In the genomic region with DNA sequence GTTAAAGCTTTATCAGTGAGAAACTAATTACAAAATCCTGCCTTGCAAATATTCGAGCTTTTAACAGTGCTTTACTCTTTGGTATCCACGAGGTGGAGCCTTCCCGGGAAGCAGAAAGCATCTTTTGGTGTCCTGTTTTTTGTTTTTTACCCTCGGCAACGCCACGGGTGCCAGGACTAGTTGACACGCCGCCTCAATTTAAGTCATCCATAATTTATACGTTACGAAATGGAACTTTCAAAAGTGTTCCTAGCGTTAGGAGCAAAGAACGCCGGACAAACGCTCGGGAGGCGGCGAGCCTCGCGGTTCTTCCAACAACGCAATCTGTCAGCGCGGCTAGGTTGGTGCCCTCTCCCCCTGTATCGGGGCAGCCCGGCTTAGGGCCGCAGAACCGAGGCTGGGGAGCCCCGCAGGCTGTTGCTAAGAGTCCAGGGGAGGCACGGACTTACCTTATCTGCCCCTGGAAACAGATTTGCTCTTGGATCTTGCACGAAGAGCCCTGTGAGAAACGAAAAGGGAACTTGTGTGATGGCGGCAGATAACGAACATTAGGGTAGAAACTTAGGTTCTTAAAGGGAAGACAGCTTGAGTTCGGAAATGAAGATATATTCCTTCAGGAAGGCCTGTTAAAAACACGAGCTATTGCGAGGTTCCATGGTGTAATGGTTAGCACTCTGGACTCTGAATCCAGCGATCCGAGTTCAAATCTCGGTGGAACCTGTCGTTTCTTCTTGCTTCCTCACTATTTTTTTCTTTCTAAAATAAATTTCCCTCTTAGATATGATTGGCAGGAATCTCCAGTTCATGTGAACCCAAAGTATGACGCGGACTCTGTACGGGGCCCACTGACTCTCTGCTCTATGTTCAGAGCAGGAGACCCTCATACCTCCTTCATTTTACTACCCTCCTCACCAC, we compare ENCODE assay signal across 1 cellular context.
TF ChIP-seq lines count a peak whose summit lies in the region.

No MANE protein-coding gene starts in this region.

TF ChIP-seq in HepG2, 621 proteins besides CTCF, POLR2A, EP300 and RAD21 (continued from another document and continues in another):
- TF ChIP-seq, protein P1, sequence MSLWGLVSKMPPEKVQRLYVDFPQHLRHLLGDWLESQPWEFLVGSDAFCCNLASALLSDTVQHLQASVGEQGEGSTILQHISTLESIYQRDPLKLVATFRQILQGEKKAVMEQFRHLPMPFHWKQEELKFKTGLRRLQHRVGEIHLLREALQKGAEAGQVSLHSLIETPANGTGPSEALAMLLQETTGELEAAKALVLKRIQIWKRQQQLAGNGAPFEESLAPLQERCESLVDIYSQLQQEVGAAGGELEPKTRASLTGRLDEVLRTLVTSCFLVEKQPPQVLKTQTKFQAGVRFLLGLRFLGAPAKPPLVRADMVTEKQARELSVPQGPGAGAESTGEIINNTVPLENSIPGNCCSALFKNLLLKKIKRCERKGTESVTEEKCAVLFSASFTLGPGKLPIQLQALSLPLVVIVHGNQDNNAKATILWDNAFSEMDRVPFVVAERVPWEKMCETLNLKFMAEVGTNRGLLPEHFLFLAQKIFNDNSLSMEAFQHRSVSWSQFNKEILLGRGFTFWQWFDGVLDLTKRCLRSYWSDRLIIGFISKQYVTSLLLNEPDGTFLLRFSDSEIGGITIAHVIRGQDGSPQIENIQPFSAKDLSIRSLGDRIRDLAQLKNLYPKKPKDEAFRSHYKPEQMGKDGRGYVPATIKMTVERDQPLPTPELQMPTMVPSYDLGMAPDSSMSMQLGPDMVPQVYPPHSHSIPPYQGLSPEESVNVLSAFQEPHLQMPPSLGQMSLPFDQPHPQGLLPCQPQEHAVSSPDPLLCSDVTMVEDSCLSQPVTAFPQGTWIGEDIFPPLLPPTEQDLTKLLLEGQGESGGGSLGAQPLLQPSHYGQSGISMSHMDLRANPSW (CRISPR knock-in tag; IDR thresholded peaks at IDR 0.05; ENCODE audit: borderline replicate concordance) = peak; percentile 49; the same call in 1 of the 2 replicates
- TF ChIP-seq ZNF430 (CRISPR knock-in tag; IDR thresholded peaks at IDR 0.05) = peak; percentile 76; the same call in 1 of the 2 replicates
- TF ChIP-seq, protein P2, sequence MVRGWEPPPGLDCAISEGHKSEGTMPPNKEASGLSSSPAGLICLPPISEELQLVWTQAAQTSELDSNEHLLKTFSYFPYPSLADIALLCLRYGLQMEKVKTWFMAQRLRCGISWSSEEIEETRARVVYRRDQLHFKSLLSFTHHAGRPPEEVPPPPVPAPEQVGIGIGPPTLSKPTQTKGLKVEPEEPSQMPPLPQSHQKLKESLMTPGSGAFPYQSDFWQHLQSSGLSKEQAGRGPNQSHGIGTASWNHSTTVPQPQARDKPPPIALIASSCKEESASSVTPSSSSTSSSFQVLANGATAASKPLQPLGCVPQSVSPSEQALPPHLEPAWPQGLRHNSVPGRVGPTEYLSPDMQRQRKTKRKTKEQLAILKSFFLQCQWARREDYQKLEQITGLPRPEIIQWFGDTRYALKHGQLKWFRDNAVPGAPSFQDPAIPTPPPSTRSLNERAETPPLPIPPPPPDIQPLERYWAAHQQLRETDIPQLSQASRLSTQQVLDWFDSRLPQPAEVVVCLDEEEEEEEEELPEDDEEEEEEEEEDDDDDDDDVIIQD (CRISPR knock-in tag; IDR thresholded peaks at IDR 0.05; ENCODE audit: low read depth) = no peak
- no peak for TF ChIP-seq DNMT1 (CRISPR knock-in tag; IDR thresholded peaks at IDR 0.05)
- no peak for TF ChIP-seq ZNF44 (CRISPR knock-in tag; IDR thresholded peaks at IDR 0.05)
- TF ChIP-seq KDM3A (CRISPR knock-in tag; IDR thresholded peaks at IDR 0.05; ENCODE audit: low read depth) = no peak
- no peak; the same call in 1 of the 2 replicates for TF ChIP-seq SP140L (CRISPR knock-in tag; IDR thresholded peaks at IDR 0.05; ENCODE audit: borderline replicate concordance)
- peak; percentile 61 for TF ChIP-seq RXRB (CRISPR knock-in tag; IDR thresholded peaks at IDR 0.05; ENCODE audit: borderline replicate concordance)
- TF ChIP-seq, protein P3, sequence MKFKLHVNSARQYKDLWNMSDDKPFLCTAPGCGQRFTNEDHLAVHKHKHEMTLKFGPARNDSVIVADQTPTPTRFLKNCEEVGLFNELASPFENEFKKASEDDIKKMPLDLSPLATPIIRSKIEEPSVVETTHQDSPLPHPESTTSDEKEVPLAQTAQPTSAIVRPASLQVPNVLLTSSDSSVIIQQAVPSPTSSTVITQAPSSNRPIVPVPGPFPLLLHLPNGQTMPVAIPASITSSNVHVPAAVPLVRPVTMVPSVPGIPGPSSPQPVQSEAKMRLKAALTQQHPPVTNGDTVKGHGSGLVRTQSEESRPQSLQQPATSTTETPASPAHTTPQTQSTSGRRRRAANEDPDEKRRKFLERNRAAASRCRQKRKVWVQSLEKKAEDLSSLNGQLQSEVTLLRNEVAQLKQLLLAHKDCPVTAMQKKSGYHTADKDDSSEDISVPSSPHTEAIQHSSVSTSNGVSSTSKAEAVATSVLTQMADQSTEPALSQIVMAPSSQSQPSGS (CRISPR knock-in tag; IDR thresholded peaks at IDR 0.05) = peak; percentile 46; the same call in 1 of the 2 replicates
- TF ChIP-seq, protein P4, sequence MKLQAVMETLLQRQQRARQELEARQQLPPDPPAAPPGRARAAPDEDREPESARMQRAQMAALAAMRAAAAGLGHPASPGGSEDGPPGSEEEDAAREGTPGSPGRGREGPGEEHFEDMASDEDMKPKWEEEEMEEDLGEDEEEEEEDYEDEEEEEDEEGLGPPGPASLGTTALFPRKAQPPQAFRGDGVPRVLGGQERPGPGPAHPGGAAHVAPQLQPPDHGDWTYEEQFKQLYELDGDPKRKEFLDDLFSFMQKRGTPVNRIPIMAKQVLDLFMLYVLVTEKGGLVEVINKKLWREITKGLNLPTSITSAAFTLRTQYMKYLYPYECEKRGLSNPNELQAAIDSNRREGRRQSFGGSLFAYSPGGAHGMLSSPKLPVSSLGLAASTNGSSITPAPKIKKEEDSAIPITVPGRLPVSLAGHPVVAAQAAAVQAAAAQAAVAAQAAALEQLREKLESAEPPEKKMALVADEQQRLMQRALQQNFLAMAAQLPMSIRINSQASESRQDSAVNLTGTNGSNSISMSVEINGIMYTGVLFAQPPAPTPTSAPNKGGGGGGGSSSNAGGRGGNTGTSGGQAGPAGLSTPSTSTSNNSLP (IDR thresholded peaks at IDR 0.05; ENCODE audit: low read depth, low read length) = peak; percentile 19; the same call in 1 of the 2 replicates
- peak; percentile 57; the same call in 1 of the 2 replicates for TF ChIP-seq MIER3 (CRISPR knock-in tag; IDR thresholded peaks at IDR 0.05; ENCODE audit: borderline replicate concordance)
- 0 out of 2 replicates have a peak, but pooled peaks have one; percentile 13 for TF ChIP-seq ELF1 (CRISPR knock-in tag; IDR thresholded peaks at IDR 0.05)
- TF ChIP-seq NCOA2 (CRISPR knock-in tag; IDR thresholded peaks at IDR 0.05) = 0 out of 2 replicates have a peak, but pooled peaks have one; percentile 6
- no peak for TF ChIP-seq ZEB1 (IDR thresholded peaks at IDR 0.05; ENCODE audit: insufficient replicate concordance, low read depth)
- peak; percentile 64; the same call in 1 of the 2 replicates for TF ChIP-seq IRF2 (CRISPR knock-in tag; IDR thresholded peaks at IDR 0.05)
- no peak for TF ChIP-seq DPF2 (CRISPR knock-in tag; IDR thresholded peaks at IDR 0.05; ENCODE audit: borderline replicate concordance, low read depth)
- TF ChIP-seq ZMAT3 (CRISPR knock-in tag; conservative IDR thresholded peaks at IDR 0.05) = 0 out of 2 replicates have a peak, but pooled peaks have one; percentile 18
- TF ChIP-seq, protein P5, sequence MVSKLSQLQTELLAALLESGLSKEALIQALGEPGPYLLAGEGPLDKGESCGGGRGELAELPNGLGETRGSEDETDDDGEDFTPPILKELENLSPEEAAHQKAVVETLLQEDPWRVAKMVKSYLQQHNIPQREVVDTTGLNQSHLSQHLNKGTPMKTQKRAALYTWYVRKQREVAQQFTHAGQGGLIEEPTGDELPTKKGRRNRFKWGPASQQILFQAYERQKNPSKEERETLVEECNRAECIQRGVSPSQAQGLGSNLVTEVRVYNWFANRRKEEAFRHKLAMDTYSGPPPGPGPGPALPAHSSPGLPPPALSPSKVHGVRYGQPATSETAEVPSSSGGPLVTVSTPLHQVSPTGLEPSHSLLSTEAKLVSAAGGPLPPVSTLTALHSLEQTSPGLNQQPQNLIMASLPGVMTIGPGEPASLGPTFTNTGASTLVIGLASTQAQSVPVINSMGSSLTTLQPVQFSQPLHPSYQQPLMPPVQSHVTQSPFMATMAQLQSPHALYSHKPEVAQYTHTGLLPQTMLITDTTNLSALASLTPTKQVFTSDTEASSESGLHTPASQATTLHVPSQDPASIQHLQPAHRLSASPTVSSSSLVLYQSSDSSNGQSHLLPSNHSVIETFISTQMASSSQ (IDR thresholded peaks at IDR 0.05; ENCODE audit: low read depth) = peak; percentile 38; the same call in 1 of the 2 replicates
- TF ChIP-seq, protein P5 (CRISPR knock-in tag; IDR thresholded peaks at IDR 0.05; ENCODE audit: borderline replicate concordance) = no peak
- TF ChIP-seq SRSF9 (IDR thresholded peaks at IDR 0.05; ENCODE audit: borderline replicate concordance, insufficient read depth, low read depth, low read length, poor library complexity, severe bottlenecking) = no peak
- TF ChIP-seq HES4 (CRISPR knock-in tag; IDR thresholded peaks at IDR 0.05; ENCODE audit: borderline replicate concordance) = 0 out of 2 replicates have a peak, but pooled peaks have one; percentile 38
- TF ChIP-seq, protein P6, sequence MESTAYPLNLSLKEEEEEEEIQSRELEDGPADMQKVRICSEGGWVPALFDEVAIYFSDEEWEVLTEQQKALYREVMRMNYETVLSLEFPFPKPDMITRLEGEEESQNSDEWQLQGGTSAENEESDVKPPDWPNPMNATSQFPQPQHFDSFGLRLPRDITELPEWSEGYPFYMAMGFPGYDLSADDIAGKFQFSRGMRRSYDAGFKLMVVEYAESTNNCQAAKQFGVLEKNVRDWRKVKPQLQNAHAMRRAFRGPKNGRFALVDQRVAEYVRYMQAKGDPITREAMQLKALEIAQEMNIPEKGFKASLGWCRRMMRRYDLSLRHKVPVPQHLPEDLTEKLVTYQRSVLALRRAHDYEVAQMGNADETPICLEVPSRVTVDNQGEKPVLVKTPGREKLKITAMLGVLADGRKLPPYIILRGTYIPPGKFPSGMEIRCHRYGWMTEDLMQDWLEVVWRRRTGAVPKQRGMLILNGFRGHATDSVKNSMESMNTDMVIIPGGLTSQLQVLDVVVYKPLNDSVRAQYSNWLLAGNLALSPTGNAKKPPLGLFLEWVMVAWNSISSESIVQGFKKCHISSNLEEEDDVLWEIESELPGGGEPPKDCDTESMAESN (CRISPR knock-in tag; conservative IDR thresholded peaks at IDR 0.05) = peak; percentile 66; the same call in 1 of the 2 replicates
- TF ChIP-seq ZSCAN21 (CRISPR knock-in tag; IDR thresholded peaks at IDR 0.05; ENCODE audit: borderline replicate concordance) = no peak
- TF ChIP-seq ZIK1 (CRISPR knock-in tag; IDR thresholded peaks at IDR 0.05; ENCODE audit: borderline replicate concordance, low read depth) = peak; percentile 73; the same call in 1 of the 2 replicates
- TF ChIP-seq ZBTB7B (CRISPR knock-in tag; IDR thresholded peaks at IDR 0.05) = peak; percentile 25; the same call in 1 of the 2 replicates
- TF ChIP-seq CEBPG (CRISPR knock-in tag; IDR thresholded peaks at IDR 0.05) = peak; percentile 85
- peak; percentile 73; the same call in 1 of the 2 replicates for TF ChIP-seq ZNF343 (CRISPR knock-in tag; IDR thresholded peaks at IDR 0.05)
- TF ChIP-seq ZNF543 (CRISPR knock-in tag; IDR thresholded peaks at IDR 0.05) = peak; percentile 75
- TF ChIP-seq ZNF629 (CRISPR knock-in tag; conservative IDR thresholded peaks at IDR 0.05) = peak; percentile 78
- TF ChIP-seq, protein P7, sequence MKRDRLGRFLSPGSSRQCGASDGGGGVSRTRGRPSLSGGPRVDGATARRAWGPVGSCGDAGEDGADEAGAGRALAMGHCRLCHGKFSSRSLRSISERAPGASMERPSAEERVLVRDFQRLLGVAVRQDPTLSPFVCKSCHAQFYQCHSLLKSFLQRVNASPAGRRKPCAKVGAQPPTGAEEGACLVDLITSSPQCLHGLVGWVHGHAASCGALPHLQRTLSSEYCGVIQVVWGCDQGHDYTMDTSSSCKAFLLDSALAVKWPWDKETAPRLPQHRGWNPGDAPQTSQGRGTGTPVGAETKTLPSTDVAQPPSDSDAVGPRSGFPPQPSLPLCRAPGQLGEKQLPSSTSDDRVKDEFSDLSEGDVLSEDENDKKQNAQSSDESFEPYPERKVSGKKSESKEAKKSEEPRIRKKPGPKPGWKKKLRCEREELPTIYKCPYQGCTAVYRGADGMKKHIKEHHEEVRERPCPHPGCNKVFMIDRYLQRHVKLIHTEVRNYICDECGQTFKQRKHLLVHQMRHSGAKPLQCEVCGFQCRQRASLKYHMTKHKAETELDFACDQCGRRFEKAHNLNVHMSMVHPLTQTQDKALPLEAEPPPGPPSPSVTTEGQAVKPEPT (CRISPR knock-in tag; IDR thresholded peaks at IDR 0.05; ENCODE audit: low read depth) = 0 out of 2 replicates have a peak, but pooled peaks have one; percentile 78
- TF ChIP-seq ZFP36 (IDR thresholded peaks at IDR 0.05; ENCODE audit: borderline replicate concordance, low read depth, low read length, partially characterized antibody) = peak; percentile 20
- no peak for TF ChIP-seq ZNF264 (CRISPR knock-in tag; IDR thresholded peaks at IDR 0.05)
- peak; percentile 47; the same call in 1 of the 2 replicates for TF ChIP-seq ZNF768 (CRISPR knock-in tag; IDR thresholded peaks at IDR 0.05)
